In genomic region chr16:3264137-3265036, GRCh38 we compare ENCODE assay signal across 8 cellular contexts. TPM values are rescaled to one million over a fixed set of nuclear protein-coding genes. Genes with fewer than 3 reads are reported as not detected.
DNase-seq lines count a peak whose midpoint lies in the region; ATAC-seq, FAIRE-seq and TF ChIP-seq lines count a peak whose summit lies in the region.

No MANE protein-coding gene starts in this region.

- H3K4me1 Mint-ChIP-seq in Caco-2 (ENCODE audit: low read depth, unreplicated experiment) (no peaks in the 10 kb centered on the region), endodermal cell (peaks cover 3% of the 10 kb centered on the region), mesothelial cell of epicardium (peaks cover 8% of the 10 kb centered on the region)

- no peak overlapping the region for H3K27ac ChIP-seq in endodermal cell (ENCODE audit: low read depth, low read length)

- H3K9me3 ChIP-seq in Caco-2 (no peaks in the 10 kb centered on the region), endodermal cell (ENCODE audit: control insufficient read depth, low read length) (peaks cover 4% of the 10 kb centered on the region)

- no TSS peak for BruUV-seq in Caco-2 (replicated peaks; lab: Mats Ljungman, UMichigan)

- 8 to 14% methylated on average over 27 to 77 of the region's 77 CpGs for WGBS in endodermal cell (ENCODE audit: insufficient coverage in 1 of 2, insufficient read length in 1 of 2), 2 experiments

- peak in 1 of 2 experiments; percentile 20 for TF ChIP-seq CTCF in Caco-2 (IDR thresholded peaks at IDR 0.05; ENCODE audit: insufficient read depth in 1 of 2, low read depth in 1 of 2, low read length in 1 of 2, severe bottlenecking in 1 of 2, unreplicated experiment in 1 of 2)
- peak; percentile 57 for TF ChIP-seq CTCF in endodermal cell (conservative IDR thresholded peaks at IDR 0.05)
- TF ChIP-seq CTCF in mesothelial cell of epicardium (IDR thresholded peaks at IDR 0.05; ENCODE audit: unreplicated experiment), result no peak

- DNase-seq in Caco-2 (peak; percentile 98 to 99), HTR-8/SVneo (ENCODE audit: insufficient read length, low spot score) (peak; percentile 99), NOMO-1 treated with DMSO at 0.1 percent for 48 hours (lab: John Stamatoyannopoulos, UW; ENCODE audit: unreplicated experiment) (peak; percentile 94), endodermal cell (peak; percentile 99), mesothelial cell of epicardium (ENCODE audit: low spot score in 2 of 2, unreplicated experiment in 2 of 2) (peak; percentile 95 to 97)
- DNase-seq in activated CD8-positive, alpha-beta memory T cell treated with anti-CD3 and anti-CD28 coated beads, Interleukin-2, amount 50 U/mL, for 1 hour (ENCODE audit: extremely low read depth), result peak; percentile 86
- peak; percentile 93 to 98 for DNase-seq in stimulated activated CD8-positive, alpha-beta memory T cell treated with anti-CD3 and anti-CD28 coated beads, Interleukin-15, amount 100 ng/mL, for 48 hours (ENCODE audit: low read depth in 2 of 2)

- H3K36me3 ChIP-seq in Caco-2 (ENCODE audit: control insufficient read depth, insufficient read depth, low read length) (no peaks in the 10 kb centered on the region), endodermal cell (ENCODE audit: control insufficient read depth, insufficient read depth, low read length) (no peaks in the 10 kb centered on the region)

- H3K4me3 ChIP-seq in Caco-2 (ENCODE audit: low read depth, low read length), result peak overlapping the region; percentile 68
- H3K4me3 ChIP-seq in endodermal cell (ENCODE audit: low read length), result peak overlapping the region; percentile 76

- H3K27me3 Mint-ChIP-seq in Caco-2 (ENCODE audit: insufficient read depth, unreplicated experiment) (no peaks in the 10 kb centered on the region), endodermal cell (ENCODE audit: insufficient read depth) (peaks cover 49% of the 10 kb centered on the region), mesothelial cell of epicardium (ENCODE audit: low read depth) (no peaks in the 10 kb centered on the region)

- FAIRE-seq in HTR-8/SVneo (lab: Jason Lieb, UNC), result peak; percentile 91

- CTCF ChIA-PET in Caco-2 (lab: Charles Lee), result interaction anchor here (0.6 to 1.0 kb wide), 4 partner anchors 17 to 114 kb away, joined by 3 to 8 read pairs (median 4); no protein-coding TSS in a partner anchor

- H3K27ac Mint-ChIP-seq in Caco-2 (ENCODE audit: unreplicated experiment), result peak overlapping the region; percentile 97
- no peak overlapping the region for H3K27ac Mint-ChIP-seq in endodermal cell
- H3K27ac Mint-ChIP-seq in mesothelial cell of epicardium, result peak overlapping the region; percentile 89

- intact Hi-C loops in Caco-2 (cut with micrococcal nuclease; ENCODE audit: unreplicated experiment), result loop anchor here (1.0 to 5.0 kb wide), 4 partner anchors 18 to 193 kb away; partner anchors contain the start of genes TIGD7, ZNF200 and ZNF75A

- H3K4me1 ChIP-seq in Caco-2 (0 out of 2 replicates have a peak, but pooled peaks cover 3% of the 10 kb centered on the region), endodermal cell (ENCODE audit: control insufficient read depth, insufficient read depth, low read length) (no peaks in the 10 kb centered on the region)

- peak; percentile 78 for ATAC-seq in GM21360 (IDR thresholded peaks at IDR 0.05; ENCODE audit: unreplicated experiment)

- H3K9me3 Mint-ChIP-seq in Caco-2 (ENCODE audit: unreplicated experiment), result no peaks in the 10 kb centered on the region
- peaks cover 34% of the 10 kb centered on the region for H3K9me3 Mint-ChIP-seq in endodermal cell
- peaks cover 3% of the 10 kb centered on the region for H3K9me3 Mint-ChIP-seq in mesothelial cell of epicardium

- H3K27me3 ChIP-seq in Caco-2 (replicated peaks; ENCODE audit: control insufficient read depth, insufficient read depth, low read length) (no peaks in the 10 kb centered on the region), endodermal cell (ENCODE audit: control insufficient read depth, insufficient read depth, low read length, poor library complexity, severe bottlenecking) (peaks cover 9% of the 10 kb centered on the region)

- peak overlapping the region; percentile 98 for H3K4me3 Mint-ChIP-seq in Caco-2 (ENCODE audit: unreplicated experiment)
- peak overlapping the region; percentile 65 for H3K4me3 Mint-ChIP-seq in endodermal cell
- H3K4me3 Mint-ChIP-seq in mesothelial cell of epicardium, result peak overlapping the region; percentile 72

- POLR2A ChIA-PET in Caco-2 (lab: Charles Lee), result interaction anchor here (0.6 to 1.6 kb wide), 5 partner anchors 18 to 260 kb away, joined by 3 to 21 read pairs (median 5); partner anchors contain the start of genes ZNF174, ZNF263 and ZSCAN32

- peak overlapping the region; percentile 38 for H3K9ac ChIP-seq in endodermal cell (ENCODE audit: extremely low read depth, low read length, poor library complexity, severe bottlenecking)

- H3K36me3 Mint-ChIP-seq in Caco-2 (ENCODE audit: insufficient read depth, unreplicated experiment) (peaks cover 21% of the 10 kb centered on the region), endodermal cell (ENCODE audit: low read depth) (no peaks in the 10 kb centered on the region), mesothelial cell of epicardium (no peaks in the 10 kb centered on the region)

RNA-seq across cellular contexts. Expression of gene MEFV, which starts 8.0 kb away (rescaled TPM):
- total RNA-seq in Caco-2 (2022) (not detected in 2 replicates), endodermal cell (not detected), mesothelial cell of epicardium (0.20 TPM in 1 of 3 replicates, not detected in the others)
- not detected for polyA plus RNA-seq in endodermal cell (2013, experiment 1 of 2)
- not detected for polyA plus RNA-seq in endodermal cell (2013, experiment 2 of 2)

RNA-seq across cellular contexts. Expression of gene ZNF263, which starts 18.9 kb away (rescaled TPM):
- total RNA-seq in Caco-2 (2022) (37.0 and 37.4 TPM in 2 replicates), endodermal cell (10 to 100 TPM; 25.3 to 31.6 TPM), mesothelial cell of epicardium (43.5 to 45.5 TPM (median 44.9 TPM) in 3 replicates)
- 32.9 TPM for polyA plus RNA-seq in endodermal cell (2013, experiment 1 of 2)
- polyA plus RNA-seq in endodermal cell (2013, experiment 2 of 2), result 26.6 TPM

RNA-seq across cellular contexts. Expression of gene ZNF200, which starts 29.4 kb away (rescaled TPM):
- total RNA-seq in Caco-2 (2022) (11.3 and 12.1 TPM in 2 replicates), endodermal cell (10 to 100 TPM; 11.2 TPM), mesothelial cell of epicardium (8.0 to 8.6 TPM (median 8.3 TPM) in 3 replicates)
- polyA plus RNA-seq in endodermal cell (2013, experiment 1 of 2), result 11.4 TPM
- 10.4 TPM for polyA plus RNA-seq in endodermal cell (2013, experiment 2 of 2)

RNA-seq across cellular contexts. Expression of gene TIGD7, which starts 40.8 kb away (rescaled TPM):
- total RNA-seq in Caco-2 (2022), result 3.7 and 5.2 TPM in 2 replicates
- 1 to 10 TPM; 2.8 to 5.9 TPM for total RNA-seq in endodermal cell
- 5.1 TPM for polyA plus RNA-seq in endodermal cell (2013, experiment 1 of 2)
- polyA plus RNA-seq in endodermal cell (2013, experiment 2 of 2), result 5.8 TPM
- 6.9 to 8.1 TPM (median 7.6 TPM) in 3 replicates for total RNA-seq in mesothelial cell of epicardium

RNA-seq across cellular contexts. Expression of gene ZNF75A, which starts 40.9 kb away (rescaled TPM):
- total RNA-seq in Caco-2 (2022), result 28.4 and 29.1 TPM in 2 replicates
- 10 to 100 TPM; 23.0 to 44.0 TPM for total RNA-seq in endodermal cell
- 26.0 TPM for polyA plus RNA-seq in endodermal cell (2013, experiment 1 of 2)
- 26.0 TPM for polyA plus RNA-seq in endodermal cell (2013, experiment 2 of 2)
- total RNA-seq in mesothelial cell of epicardium, result 51.3 to 53.4 TPM (median 51.7 TPM) in 3 replicates
